ENCODE assay signal across 1 cellular context in genomic region chr1:156025873-156026272, GRCh38.
TF ChIP-seq lines count a peak whose summit lies in the region.

No MANE protein-coding gene starts in this region.

TF ChIP-seq in K562, 482 proteins besides CTCF, POLR2A, EP300 and RAD21:
- TF ChIP-seq MAZ (CRISPR knock-in tag; conservative IDR thresholded peaks at IDR 0.05 in 1 of 2, IDR thresholded peaks at IDR 0.05 in 1 of 2) = peak in 1 of 2 experiments; percentile 66; a peak in 2 of 4 replicates
- no peak for TF ChIP-seq ZBTB12 (CRISPR knock-in tag; IDR thresholded peaks at IDR 0.05)
- TF ChIP-seq SMAD4 (CRISPR knock-in tag; conservative IDR thresholded peaks at IDR 0.05) = peak; percentile 28; the same call in 1 of the 2 replicates
- TF ChIP-seq TRIM28 (IDR thresholded peaks at IDR 0.05) = no peak
- peak; percentile 23 to 31; a peak in 2 of 4 replicates for TF ChIP-seq NRF1 (conservative IDR thresholded peaks at IDR 0.05 in 1 of 2, IDR thresholded peaks at IDR 0.05 in 1 of 2)
- TF ChIP-seq RCOR1 (IDR thresholded peaks at IDR 0.05; ENCODE audit: borderline replicate concordance in 1 of 2, low read depth in 2 of 2, low read length in 2 of 2) = peak in 1 of 2 experiments; percentile 47; a peak in 1 of 4 replicates
- 0 out of 2 replicates have a peak, but pooled peaks have one; percentile 48 for TF ChIP-seq MYC (IDR thresholded peaks at IDR 0.05; ENCODE audit: low read depth, low read length)
- TF ChIP-seq MYC (CRISPR knock-in tag; IDR thresholded peaks at IDR 0.05; ENCODE audit: borderline replicate concordance, low read depth) = no peak
- TF ChIP-seq MAX (CRISPR knock-in tag; IDR thresholded peaks at IDR 0.05) = peak; percentile 33; the same call in 1 of the 2 replicates
- TF ChIP-seq RB1 (IDR thresholded peaks at IDR 0.05; ENCODE audit: low read depth) = peak; percentile 30; the same call in 1 of the 2 replicates
- peak; percentile 62 for TF ChIP-seq SMC3 (conservative IDR thresholded peaks at IDR 0.05; ENCODE audit: insufficient read depth, low read depth, low read length)
- TF ChIP-seq ZNF24 (IDR thresholded peaks at IDR 0.05) = 0 out of 2 replicates have a peak, but pooled peaks have one; percentile 9
- peak; percentile 43; the same call in 1 of the 2 replicates for TF ChIP-seq CREM (IDR thresholded peaks at IDR 0.05; ENCODE audit: low read depth)
- TF ChIP-seq NONO (IDR thresholded peaks at IDR 0.05; ENCODE audit: low read depth in 2 of 2, low read length in 1 of 2) = no peak
- no peak for TF ChIP-seq HBP1 (CRISPR knock-in tag; IDR thresholded peaks at IDR 0.05)
- no peak for TF ChIP-seq CBX1 (IDR thresholded peaks at IDR 0.05; ENCODE audit: low read depth)
- no peak for TF ChIP-seq PHB2 (IDR thresholded peaks at IDR 0.05; ENCODE audit: low read depth)
- TF ChIP-seq HDAC2 (IDR thresholded peaks at IDR 0.05) = 0 out of 2 replicates have a peak, but pooled peaks have one; percentile 11
- peak; percentile 48; the same call in 1 of the 2 replicates for TF ChIP-seq CTBP1 (IDR thresholded peaks at IDR 0.05; ENCODE audit: borderline replicate concordance)
- TF ChIP-seq ZNF436 (CRISPR knock-in tag; IDR thresholded peaks at IDR 0.05) = no peak
- peak; percentile 53; the same call in 1 of the 2 replicates for TF ChIP-seq ZBTB7A (IDR thresholded peaks at IDR 0.05; ENCODE audit: borderline replicate concordance, control insufficient read depth, low read depth, low read length)
- TF ChIP-seq CXXC5 (CRISPR knock-in tag; IDR thresholded peaks at IDR 0.05) = 0 out of 2 replicates have a peak, but pooled peaks have one; percentile 23
- peak; percentile 13; the same call in 1 of the 2 replicates for TF ChIP-seq HCFC1 (IDR thresholded peaks at IDR 0.05; ENCODE audit: low read depth, low read length)
- TF ChIP-seq SRF (CRISPR knock-in tag; IDR thresholded peaks at IDR 0.05) = peak in 1 of 2 experiments; percentile 6; a peak in 1 of 4 replicates
- TF ChIP-seq STAG1 (CRISPR knock-in tag; IDR thresholded peaks at IDR 0.05; ENCODE audit: borderline replicate concordance) = 0 out of 2 replicates have a peak, but pooled peaks have one; percentile 3
